10 cellular contexts compared by ENCODE assay signal in the genomic region with DNA sequence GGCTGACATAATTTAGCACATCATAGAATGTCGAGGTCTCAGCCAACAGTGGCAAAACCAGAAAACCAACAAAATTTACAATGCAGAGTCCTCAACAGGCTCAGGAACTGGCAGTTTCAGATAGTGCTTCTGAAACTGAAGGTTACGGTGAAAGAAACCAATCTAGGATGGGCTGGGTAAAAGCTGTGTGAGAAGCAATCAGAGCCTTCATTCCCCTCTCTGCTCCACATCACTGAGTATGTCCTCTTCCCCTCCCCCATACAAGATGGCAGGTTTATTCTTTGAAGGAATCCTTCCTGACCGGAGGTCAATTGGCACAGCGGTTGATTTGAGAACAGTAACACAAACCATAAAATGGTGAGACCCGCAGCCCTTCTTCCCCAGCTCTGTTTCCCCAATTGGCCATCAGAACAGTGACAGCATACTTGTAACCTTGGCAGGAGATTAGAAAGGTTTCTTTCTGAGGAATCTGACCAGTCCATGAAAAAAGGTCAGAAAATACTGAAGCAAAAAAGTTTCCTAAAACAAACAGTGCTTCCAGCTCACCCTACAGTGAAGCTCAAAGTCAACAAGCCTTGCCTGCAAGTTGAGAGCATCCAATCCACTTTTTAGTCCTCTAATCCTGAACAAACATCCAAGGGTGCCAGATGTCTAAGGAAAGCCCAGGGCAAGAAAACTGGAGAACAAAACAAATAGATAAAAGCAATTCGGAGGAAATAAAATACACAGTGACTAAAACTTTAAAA. TPM values are rescaled to one million over a fixed set of nuclear protein-coding genes. Genes with fewer than 3 reads are reported as not detected.
DNase-seq lines count a peak whose midpoint lies in the region; ATAC-seq and TF ChIP-seq lines count a peak whose summit lies in the region.
"Had no signal": no experiment of that assay in that cellular context is flagged by ENCODE, and none has a peak within 500 bp of the region (broad histone marks: within the 10 kb centered on the region; RNA-seq: fewer than 3 reads in every experiment).

No MANE protein-coding gene starts in this region.

- H3K4me1 Mint-ChIP-seq in activated naive CD4-positive, alpha-beta T cell treated with anti-CD3 and anti-CD28 coated beads, Interleukin-2, amount 10 ng/mL, durations not matched to agents 7 days and 5 days, result peaks cover 79% of the 10 kb centered on the region
- peaks cover 85% of the 10 kb centered on the region for H3K4me1 Mint-ChIP-seq in stimulated activated memory B cell treated with anti-CD40 and anti-IgM and Interleukin-4, amounts not matched to agents 10 μg/mL and 1 μg/mL and 100 μg/mL, for 72 hours
- H3K4me1 Mint-ChIP-seq in CD8-positive, alpha-beta memory T cell, result peaks cover 22 to 47% (median 38%) of the 10 kb centered on the region in 3 donors

- H3K36me3 Mint-ChIP-seq in activated naive CD4-positive, alpha-beta T cell treated with anti-CD3 and anti-CD28 coated beads, Interleukin-2, amount 10 ng/mL, durations not matched to agents 7 days and 5 days, result peaks cover 28% of the 10 kb centered on the region
- peaks cover 8 to 12% of the 10 kb centered on the region in 2 donors for H3K36me3 Mint-ChIP-seq in activated naive CD4-positive, alpha-beta T cell treated with anti-CD3 and anti-CD28 coated beads, Interleukin-2, amount 50 U/mL, for 72 hours
- peaks cover 6% of the 10 kb centered on the region for H3K36me3 Mint-ChIP-seq in stimulated activated memory B cell treated with anti-CD40 and anti-IgM and Interleukin-4, amounts not matched to agents 10 μg/mL and 1 μg/mL and 100 μg/mL, for 72 hours
- H3K36me3 Mint-ChIP-seq in CD8-positive, alpha-beta memory T cell, result peaks cover 0 to 3% (median 0%) of the 10 kb centered on the region in 3 donors

- H3K27ac ChIP-seq in PC-9 (peak overlapping the region; percentile 57), tibial artery (no peak overlapping the region)
- no peak overlapping the region for H3K27ac ChIP-seq in CD8-positive, alpha-beta memory T cell (ENCODE audit: low read depth, low read length)
- H3K27ac ChIP-seq: prostate gland had no signal

- H3K36me3 ChIP-seq in PC-9 (ENCODE audit: low read depth), result no peaks in the 10 kb centered on the region
- no peaks in the 10 kb centered on the region for H3K36me3 ChIP-seq in tibial artery
- H3K36me3 ChIP-seq in CD8-positive, alpha-beta memory T cell (ENCODE audit: insufficient read depth, low read length), result no peaks in the 10 kb centered on the region
- H3K36me3 ChIP-seq: prostate gland had no signal

- H3K4me1 ChIP-seq in PC-9 (replicated peaks; ENCODE audit: insufficient read depth) (peaks cover 55% of the 10 kb centered on the region), tibial artery (no peaks in the 10 kb centered on the region)
- H3K4me1 ChIP-seq in CD8-positive, alpha-beta memory T cell (ENCODE audit: insufficient read depth, low read length), result peaks cover 64% of the 10 kb centered on the region
- H3K4me1 ChIP-seq: prostate gland had no signal

- H3K9me3 ChIP-seq in PC-9 (ENCODE audit: insufficient read depth, low read depth) (peaks cover 17% of the 10 kb centered on the region), tibial artery (no peaks in the 10 kb centered on the region)
- H3K9me3 ChIP-seq in CD8-positive, alpha-beta memory T cell (ENCODE audit: low read length), result no peaks in the 10 kb centered on the region
- H3K9me3 ChIP-seq: prostate gland had no signal

- no TSS peak for BruUV-seq in PC-9 (replicated peaks; lab: Mats Ljungman, UMichigan)

- peak overlapping the region; percentile 19 for H3K4me3 Mint-ChIP-seq in activated naive CD4-positive, alpha-beta T cell treated with anti-CD3 and anti-CD28 coated beads, Interleukin-2, amount 10 ng/mL, durations not matched to agents 7 days and 5 days
- H3K4me3 Mint-ChIP-seq in stimulated activated memory B cell treated with anti-CD40 and anti-IgM and Interleukin-4, amounts not matched to agents 10 μg/mL and 1 μg/mL and 100 μg/mL, for 72 hours, result peak overlapping the region; percentile 40
- no peak overlapping the region for H3K4me3 Mint-ChIP-seq in CD8-positive, alpha-beta memory T cell
- H3K4me3 Mint-ChIP-seq: activated CD4-positive, alpha-beta T cell treated with anti-CD3 and anti-CD28 coated beads for 36 hours had no signal

- peaks cover 21% of the 10 kb centered on the region for H3K27me3 Mint-ChIP-seq in activated naive CD4-positive, alpha-beta T cell treated with anti-CD3 and anti-CD28 coated beads, Interleukin-2, amount 10 ng/mL, durations not matched to agents 7 days and 5 days
- no peaks in the 10 kb centered on the region for H3K27me3 Mint-ChIP-seq in stimulated activated memory B cell treated with anti-CD40 and anti-IgM and Interleukin-4, amounts not matched to agents 10 μg/mL and 1 μg/mL and 100 μg/mL, for 72 hours
- peaks cover 3 to 8% of the 10 kb centered on the region in 2 donors for H3K27me3 Mint-ChIP-seq in CD8-positive, alpha-beta memory T cell

- H3K79me2 ChIP-seq in PC-9 (ENCODE audit: low read depth), result no peaks in the 10 kb centered on the region

- H3K27me3 ChIP-seq in PC-9 (ENCODE audit: insufficient read depth, low read depth), result no peaks in the 10 kb centered on the region
- no peaks in the 10 kb centered on the region for H3K27me3 ChIP-seq in tibial artery
- H3K27me3 ChIP-seq in CD8-positive, alpha-beta memory T cell (ENCODE audit: insufficient read depth, low read length, poor library complexity, severe bottlenecking), result no peaks in the 10 kb centered on the region

- no peak for ATAC-seq in activated naive CD4-positive, alpha-beta T cell treated with anti-CD3 and anti-CD28 coated beads, Interleukin-2, amount 50 U/mL, for 72 hours
- peak; percentile 80 for ATAC-seq in HG02938 (IDR thresholded peaks at IDR 0.05; ENCODE audit: unreplicated experiment)
- peak; percentile 71 for ATAC-seq in stimulated activated memory B cell treated with anti-CD40 and anti-IgM and Interleukin-4, amounts not matched to agents 10 μg/mL and 1 μg/mL and 100 μg/mL, for 72 hours
- ATAC-seq: activated CD4-positive, alpha-beta T cell treated with anti-CD3 and anti-CD28 coated beads for 36 hours had no signal

- no peaks in the 10 kb centered on the region for H3K9me2 ChIP-seq in PC-9 (ENCODE audit: insufficient read depth)

- H3F3A ChIP-seq in PC-9 (ENCODE audit: insufficient read depth, low read depth), result peaks cover 38% of the 10 kb centered on the region

- peak overlapping the region; percentile 42 for H3K4me2 ChIP-seq in PC-9

- DNase-seq in activated naive CD4-positive, alpha-beta T cell treated with anti-CD3 and anti-CD28 coated beads, Interleukin-2, amount 10 ng/mL, durations not matched to agents 7 days and 5 days, result peak; percentile 44
- no peak for DNase-seq in activated naive CD4-positive, alpha-beta T cell treated with anti-CD3 and anti-CD28 coated beads, Interleukin-2, amount 50 U/mL, for 72 hours (ENCODE audit: low spot score in 2 of 2)
- DNase-seq in PC-9, result peak; percentile 35 to 99
- no peak for DNase-seq in activated effector memory CD4-positive, alpha-beta T cell treated with Interleukin-2 at 50 U/mL for 16 hours
- no peak for DNase-seq in tibial artery
- DNase-seq in CD8-positive, alpha-beta memory T cell, result no peak
- DNase-seq: activated CD4-positive, alpha-beta T cell treated with anti-CD3 and anti-CD28 coated beads for 36 hours had no signal

- TF ChIP-seq CTCF in PC-9 (conservative IDR thresholded peaks at IDR 0.05), result no peak
- no peak for TF ChIP-seq CTCF in tibial artery (IDR thresholded peaks at IDR 0.05)

- no peak overlapping the region for H3K4me3 ChIP-seq in PC-9
- H3K4me3 ChIP-seq in tibial artery, result no peak overlapping the region
- no peak overlapping the region for H3K4me3 ChIP-seq in CD8-positive, alpha-beta memory T cell (ENCODE audit: low read length)
- H3K4me3 ChIP-seq: prostate gland had no signal

- H4K20me1 ChIP-seq in PC-9 (ENCODE audit: insufficient read depth), result no peaks in the 10 kb centered on the region

- intact Hi-C loops in PC-9 (cut with micrococcal nuclease; ENCODE audit: unreplicated experiment), result loop anchor here (1.0 kb wide), 1 partner anchor 113 kb away; no protein-coding TSS in a partner anchor
- intact Hi-C loops in tibial artery (cut with DNase I; ENCODE audit: low total_unique reads), result no loop called here

- no peak overlapping the region for H2AFZ ChIP-seq in PC-9

- POLR2A ChIA-PET in PC-9 (lab: Charles Lee; ENCODE audit: unreplicated experiment), result interaction anchor here (0.6 to 1.1 kb wide), 2 partner anchors 12 to 96 kb away, joined by 4 read pairs; no protein-coding TSS in a partner anchor
- POLR2A ChIA-PET in CD8-positive, alpha-beta memory T cell (lab: Charles Lee), result no interaction called here

- CTCF ChIA-PET in activated naive CD4-positive, alpha-beta T cell treated with anti-CD3 and anti-CD28 coated beads, Interleukin-2, amount 10 ng/mL, durations not matched to agents 7 days and 5 days (lab: Charles Lee), result interaction anchor here (0.9 to 1.3 kb wide), 4 partner anchors 54 to 114 kb away, joined by 3 to 6 read pairs (median 3); partner anchors contain the start of gene IL6
- CTCF ChIA-PET in PC-9 (lab: Charles Lee), result interaction anchor here (0.6 to 1.6 kb wide), 4 partner anchors 54 to 339 kb away, joined by 3 to 7 read pairs (median 4); partner anchors contain the start of gene IL6
- CTCF ChIA-PET in CD8-positive, alpha-beta memory T cell (lab: Charles Lee), result no interaction called here

- peak overlapping the region; percentile 91 for H3K27ac Mint-ChIP-seq in activated naive CD4-positive, alpha-beta T cell treated with anti-CD3 and anti-CD28 coated beads, Interleukin-2, amount 10 ng/mL, durations not matched to agents 7 days and 5 days
- H3K27ac Mint-ChIP-seq in activated naive CD4-positive, alpha-beta T cell treated with anti-CD3 and anti-CD28 coated beads, Interleukin-2, amount 50 U/mL, for 72 hours, result no peak overlapping the region
- H3K27ac Mint-ChIP-seq in stimulated activated memory B cell treated with anti-CD40 and anti-IgM and Interleukin-4, amounts not matched to agents 10 μg/mL and 1 μg/mL and 100 μg/mL, for 72 hours, result peak overlapping the region; percentile 78
- H3K27ac Mint-ChIP-seq in CD8-positive, alpha-beta memory T cell, result no peak overlapping the region
- H3K27ac Mint-ChIP-seq: activated CD4-positive, alpha-beta T cell treated with anti-CD3 and anti-CD28 coated beads for 36 hours had no signal

- peaks cover 3% of the 10 kb centered on the region for H3K9me3 Mint-ChIP-seq in activated naive CD4-positive, alpha-beta T cell treated with anti-CD3 and anti-CD28 coated beads, Interleukin-2, amount 10 ng/mL, durations not matched to agents 7 days and 5 days
- H3K9me3 Mint-ChIP-seq in activated naive CD4-positive, alpha-beta T cell treated with anti-CD3 and anti-CD28 coated beads, Interleukin-2, amount 50 U/mL, for 72 hours, result peaks cover 0 to 5% of the 10 kb centered on the region in 2 donors
- H3K9me3 Mint-ChIP-seq in stimulated activated memory B cell treated with anti-CD40 and anti-IgM and Interleukin-4, amounts not matched to agents 10 μg/mL and 1 μg/mL and 100 μg/mL, for 72 hours, result peaks cover 9% of the 10 kb centered on the region
- peaks cover 0 to 1% (median 0%) of the 10 kb centered on the region in 5 donors for H3K9me3 Mint-ChIP-seq in CD8-positive, alpha-beta memory T cell

RNA-seq across cellular contexts. Expression of gene IL6, which starts 53.9 kb away (rescaled TPM):
- total RNA-seq in activated naive CD4-positive, alpha-beta T cell treated with anti-CD3 and anti-CD28 coated beads, Interleukin-2, amount 50 U/mL, for 72 hours, result not detected
- total RNA-seq in PC-9 (2021), result 1.4 and 1.7 TPM in 2 replicates
- total RNA-seq in CD8-positive, alpha-beta memory T cell, result 1 to 10 TPM in 1 of 2 experiments, under 1 TPM in 1; 0.72 to 1.7 TPM
- not detected for polyA plus RNA-seq in CD8-positive, alpha-beta memory T cell
- total RNA-seq: prostate gland had no signal

Comparison
In these comparisons a context has a peak if more than half of its experiments do, and no peak if none do; other contexts are left out.
1. DNase-seq: peak in activated naive CD4-positive, alpha-beta T cell treated with anti-CD3 and anti-CD28 coated beads, Interleukin-2, amount 10 ng/mL, durations not matched to agents 7 days and 5 days (single experiment) and PC-9 (2 of 2); none in activated naive CD4-positive, alpha-beta T cell treated with anti-CD3 and anti-CD28 coated beads, Interleukin-2, amount 50 U/mL, for 72 hours (0 of 2), activated effector memory CD4-positive, alpha-beta T cell treated with Interleukin-2 at 50 U/mL for 16 hours (single experiment), tibial artery (0 of 2) and CD8-positive, alpha-beta memory T cell (0 of 5).
2. H3K27ac Mint-ChIP-seq: peak in activated naive CD4-positive, alpha-beta T cell treated with anti-CD3 and anti-CD28 coated beads, Interleukin-2, amount 10 ng/mL, durations not matched to agents 7 days and 5 days (single experiment) and stimulated activated memory B cell treated with anti-CD40 and anti-IgM and Interleukin-4, amounts not matched to agents 10 μg/mL and 1 μg/mL and 100 μg/mL, for 72 hours (single experiment); none in activated naive CD4-positive, alpha-beta T cell treated with anti-CD3 and anti-CD28 coated beads, Interleukin-2, amount 50 U/mL, for 72 hours (0 of 2) and CD8-positive, alpha-beta memory T cell (0 of 8).
3. H3K4me3 Mint-ChIP-seq: peak in activated naive CD4-positive, alpha-beta T cell treated with anti-CD3 and anti-CD28 coated beads, Interleukin-2, amount 10 ng/mL, durations not matched to agents 7 days and 5 days (single experiment) and stimulated activated memory B cell treated with anti-CD40 and anti-IgM and Interleukin-4, amounts not matched to agents 10 μg/mL and 1 μg/mL and 100 μg/mL, for 72 hours (single experiment); none in CD8-positive, alpha-beta memory T cell (0 of 7).
4. ATAC-seq: peak in HG02938 (single experiment) and stimulated activated memory B cell treated with anti-CD40 and anti-IgM and Interleukin-4, amounts not matched to agents 10 μg/mL and 1 μg/mL and 100 μg/mL, for 72 hours (single experiment); none in activated naive CD4-positive, alpha-beta T cell treated with anti-CD3 and anti-CD28 coated beads, Interleukin-2, amount 50 U/mL, for 72 hours (0 of 2).